In genomic region chr1:198677027-198677426, GRCh38 we compare ENCODE assay signal across 12 cellular contexts. TPM values are rescaled to one million over a fixed set of nuclear protein-coding genes. Genes with fewer than 3 reads are reported as not detected.
DNase-seq lines count a peak whose midpoint lies in the region; ATAC-seq, FAIRE-seq and TF ChIP-seq lines count a peak whose summit lies in the region.
"Had no signal": no experiment of that assay in that cellular context is flagged by ENCODE, and none has a peak within 500 bp of the region (broad histone marks: within the 10 kb centered on the region; RNA-seq: fewer than 3 reads in every experiment).

No MANE protein-coding gene starts in this region.

- no peaks in the 10 kb centered on the region for H3K27me3 ChIP-seq in gastrocnemius medialis
- H3K27me3 ChIP-seq: brain microvascular endothelial cell, left lung, tibial artery had no signal

- no peaks in the 10 kb centered on the region for H3K9me3 ChIP-seq in gastrocnemius medialis
- H3K9me3 ChIP-seq: left lung, tibial artery had no signal

- H3K9me3 Mint-ChIP-seq in HFFc6: peaks cover 4% of the 10 kb centered on the region
- H3K9me3 Mint-ChIP-seq in activated CD8-positive, alpha-beta T cell treated with anti-CD3 and anti-CD28 coated beads for 36 hours: peaks cover 2% of the 10 kb centered on the region
- peaks cover 0 to 3% (median 0%) of the 10 kb centered on the region in 7 donors for H3K9me3 Mint-ChIP-seq in naive B cell
- H3K9me3 Mint-ChIP-seq: neural crest cell had no signal

- no peak for DNase-seq in D721Med (ENCODE audit: insufficient read length, low spot score)
- peak; percentile 18 for DNase-seq in HFFc6
- no peak for DNase-seq in activated CD8-positive, alpha-beta T cell treated with anti-CD3 and anti-CD28 coated beads for 36 hours
- no peak for DNase-seq in naive B cell
- DNase-seq in gastrocnemius medialis: no peak
- no peak for DNase-seq in NCI-H1105 treated with DMSO at 0.1 percent for 48 hours (lab: John Stamatoyannopoulos, UW)
- no peak for DNase-seq in effector CD8-positive, alpha-beta T cell (lab: John Stamatoyannopoulos, UW)
- DNase-seq: brain microvascular endothelial cell, left lung, NCI-H2029 treated with DMSO at 0.1 percent for 48 hours, tibial artery had no signal

- peaks cover 30% of the 10 kb centered on the region for H3K36me3 Mint-ChIP-seq in HFFc6 (ENCODE audit: low read depth)
- peaks cover 77% of the 10 kb centered on the region for H3K36me3 Mint-ChIP-seq in activated CD8-positive, alpha-beta T cell treated with anti-CD3 and anti-CD28 coated beads for 36 hours (ENCODE audit: low read depth)
- peaks cover 15 to 17% of the 10 kb centered on the region in 2 donors for H3K36me3 Mint-ChIP-seq in naive B cell

- H3K4me1 Mint-ChIP-seq in HFFc6 (ENCODE audit: low read depth) (peaks cover 85% of the 10 kb centered on the region), naive B cell (peaks cover 55 to 90% (median 65%) of the 10 kb centered on the region in 3 donors)
- peaks cover 83% of the 10 kb centered on the region for H3K4me1 Mint-ChIP-seq in activated CD8-positive, alpha-beta T cell treated with anti-CD3 and anti-CD28 coated beads for 36 hours (ENCODE audit: low read depth)

- CTCF ChIA-PET in activated CD8-positive, alpha-beta T cell treated with anti-CD3 and anti-CD28 coated beads for 36 hours (lab: Charles Lee): no interaction called here

- intact Hi-C loops in activated CD8-positive, alpha-beta T cell treated with anti-CD3 and anti-CD28 coated beads for 36 hours (cut with micrococcal nuclease): no loop called here
- intact Hi-C loops in gastrocnemius medialis (cut with DNase I; ENCODE audit: low total_unique reads): no loop called here

- no peak overlapping the region for H3K27ac ChIP-seq in gastrocnemius medialis
- H3K27ac ChIP-seq: brain microvascular endothelial cell, tibial artery had no signal

- POLR2A ChIA-PET in activated CD8-positive, alpha-beta T cell treated with anti-CD3 and anti-CD28 coated beads for 36 hours (lab: Charles Lee): interaction anchor here (1.3 to 6.5 kb wide), 3 partner anchors 14 to 20 kb away, joined by 3 to 61 read pairs (median 5); no protein-coding TSS in a partner anchor

- H3K27ac Mint-ChIP-seq in HFFc6 (peak overlapping the region; percentile 83), naive B cell (peak overlapping the region; percentile 84 to 97 (median 94))
- H3K27ac Mint-ChIP-seq in activated CD8-positive, alpha-beta T cell treated with anti-CD3 and anti-CD28 coated beads for 36 hours: peak overlapping the region; percentile 90

- no peak overlapping the region for H3K4me3 ChIP-seq in gastrocnemius medialis
- H3K4me3 ChIP-seq: left lung, tibial artery had no signal

- H3K27me3 Mint-ChIP-seq in HFFc6 (ENCODE audit: insufficient read depth): no peaks in the 10 kb centered on the region
- H3K27me3 Mint-ChIP-seq in activated CD8-positive, alpha-beta T cell treated with anti-CD3 and anti-CD28 coated beads for 36 hours: no peaks in the 10 kb centered on the region
- no peaks in the 10 kb centered on the region for H3K27me3 Mint-ChIP-seq in naive B cell

- no peak for TF ChIP-seq CTCF in D721Med (IDR thresholded peaks at IDR 0.05; ENCODE audit: insufficient read depth, missing control alignments)
- no peak for TF ChIP-seq CTCF in HFFc6 (IDR thresholded peaks at IDR 0.05)
- TF ChIP-seq CTCF in activated CD8-positive, alpha-beta T cell treated with anti-CD3 and anti-CD28 coated beads for 36 hours (IDR thresholded peaks at IDR 0.05): no peak
- TF ChIP-seq CTCF in gastrocnemius medialis (IDR thresholded peaks at IDR 0.05 in 4 of 5, conservative IDR thresholded peaks at IDR 0.05 in 1 of 5): no peak

- H3K4me3 Mint-ChIP-seq in HFFc6: no peak overlapping the region
- peak overlapping the region; percentile 73 for H3K4me3 Mint-ChIP-seq in activated CD8-positive, alpha-beta T cell treated with anti-CD3 and anti-CD28 coated beads for 36 hours
- H3K4me3 Mint-ChIP-seq in naive B cell: peak overlapping the region in 7 of 8 donors; percentile 11 to 59 (median 39)
- H3K4me3 Mint-ChIP-seq: neural crest cell had no signal

- ATAC-seq in activated CD8-positive, alpha-beta T cell treated with anti-CD3 and anti-CD28 coated beads for 36 hours: no peak
- ATAC-seq in naive B cell (ENCODE audit: low read depth in 2 of 2) (no peak), gastrocnemius medialis (no peak)
- ATAC-seq: left lung had no signal

- H3K4me1 ChIP-seq in gastrocnemius medialis: no peaks in the 10 kb centered on the region

- FAIRE-seq in D721Med (lab: Jason Lieb, UNC): peak; percentile 29

- TF ChIP-seq POLR2A in gastrocnemius medialis (IDR thresholded peaks at IDR 0.05): no peak

- H3K36me3 ChIP-seq in gastrocnemius medialis: no peaks in the 10 kb centered on the region
- H3K36me3 ChIP-seq: brain microvascular endothelial cell, tibial artery had no signal

- in situ Hi-C loops in gastrocnemius medialis (cut with MboI; ENCODE audit: low sequenced_read_pairs in 4 of 4): no loop called here

RNA-seq across cellular contexts. Expression of gene PTPRC, which starts 38.2 kb away (rescaled TPM):
- total RNA-seq in HFFc6 (2021; fragmentation: NEBNext Ultra II Directional; extraction: Animal tissue kit (Norgen Biotek cat#: 25700)): under 1 TPM; 0.19 to 0.96 (median 0.79) TPM
- total RNA-seq in activated CD8-positive, alpha-beta T cell treated with anti-CD3 and anti-CD28 coated beads for 36 hours: 100 to 1,000 TPM; 475 to 499 TPM
- polyA plus RNA-seq in naive B cell (ENCODE audit: low read depth in 6 of 6): 1,000 to 10,000 TPM in 1 of 6 donors, 100 to 1,000 TPM in 5; 771 to 1,016 (median 851) TPM
- total RNA-seq in gastrocnemius medialis: 10 to 100 TPM in 1 of 4 donors, 1 to 10 TPM in 3; 1.7 to 10.4 (median 5.3) TPM
- total RNA-seq: neural crest cell had no signal

Comparison
In these comparisons a context has a peak if more than half of its experiments do, and no peak if none do; other contexts are left out.
1. RNA of gene PTPRC, which starts 38.2 kb away (total RNA-seq): 475 to 499 TPM in activated CD8-positive, alpha-beta T cell treated with anti-CD3 and anti-CD28 coated beads for 36 hours; 1.7 to 10.4 TPM in gastrocnemius medialis and 0.19 to 0.96 TPM in HFFc6; every median in the first group is over 10 times any median in the second.
2. Peak in every context shown above with its lines, with median percentiles within 50 percentile points of each other: H3K27ac Mint-ChIP-seq.